ENCODE assay signal across 8 cellular contexts in the genomic region with DNA sequence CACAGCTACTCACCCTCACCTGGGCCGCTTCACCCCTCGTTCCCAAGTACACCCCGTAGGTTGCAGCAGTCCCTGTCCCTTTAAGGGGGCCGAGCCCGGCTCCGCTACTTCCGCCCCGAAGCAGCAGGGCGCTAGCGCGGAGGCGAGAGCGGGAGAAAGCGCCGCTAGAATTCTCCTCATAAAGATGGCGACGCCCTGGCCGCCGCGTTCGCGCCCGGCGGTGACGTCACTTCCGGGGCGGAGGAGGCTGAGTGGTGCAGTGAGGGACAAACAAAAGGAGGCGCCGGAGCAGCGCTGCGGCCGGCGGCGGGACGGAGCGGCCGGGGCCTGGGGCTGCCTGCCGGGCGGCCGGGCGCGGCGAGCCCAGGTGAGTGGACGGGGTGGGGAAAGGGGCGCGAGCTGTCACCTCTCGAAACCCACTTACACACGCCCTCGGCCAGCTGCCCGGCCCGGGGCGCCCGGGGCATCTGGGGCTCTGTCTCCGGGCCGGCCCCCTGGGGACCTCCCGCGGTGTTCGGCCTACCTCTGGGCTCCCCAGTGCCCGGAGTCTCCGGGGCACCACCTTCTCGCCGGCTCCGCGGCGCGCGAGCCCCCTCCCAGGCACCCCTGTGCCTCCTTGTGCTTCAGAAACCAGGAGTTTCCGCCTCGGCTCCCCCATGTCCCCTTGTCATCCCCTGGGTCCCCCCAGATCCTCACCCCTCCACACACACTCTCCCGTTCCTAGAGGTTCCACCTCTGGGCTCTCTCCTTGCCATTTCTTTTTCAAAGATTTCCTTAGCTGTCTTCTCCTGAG. TPM values are rescaled to one million over a fixed set of nuclear protein-coding genes. Genes with fewer than 3 reads are reported as not detected.
DNase-seq lines count a peak whose midpoint lies in the region; ATAC-seq and TF ChIP-seq lines count a peak whose summit lies in the region.

TSS of gene KYAT1 (minus strand) at position 67 of the 793 bp plus-strand sequence. CDS start 36,545 bp downstream, outside the sequence.
TSS of gene LRRC8A (plus strand) at position 250 of the 793 bp plus-strand sequence. CDS start 25,032 bp downstream, outside the sequence.

- H3K9me3 Mint-ChIP-seq in activated CD4-positive, alpha-beta T cell treated with anti-CD3 and anti-CD28 coated beads, Interleukin-2, amount 10 ng/mL, durations not matched to agents 24 days and 14 days = no peaks in the 10 kb centered on the region

- H3K4me3 Mint-ChIP-seq in activated CD4-positive, alpha-beta T cell treated with anti-CD3 and anti-CD28 coated beads, Interleukin-2, amount 10 ng/mL, durations not matched to agents 24 days and 14 days = peak within 1 kb of the TSS; percentile 97

- peak within 1 kb of the TSS; percentile 86 for H3K27ac ChIP-seq in colonic mucosa
- peak within 1 kb of the TSS; percentile 91 for H3K27ac ChIP-seq in layer of hippocampus (ENCODE audit: low read depth, low read length)

- no peaks in the 10 kb centered on the region for H3K27me3 ChIP-seq in colonic mucosa
- no peaks in the 10 kb centered on the region for H3K27me3 ChIP-seq in layer of hippocampus (ENCODE audit: control insufficient read depth, insufficient read depth, low read length)

- H3K4me1 ChIP-seq in colonic mucosa = peaks cover 7% of the 10 kb centered on the region

- H3K27me3 Mint-ChIP-seq in activated CD4-positive, alpha-beta T cell treated with anti-CD3 and anti-CD28 coated beads, Interleukin-2, amount 10 ng/mL, durations not matched to agents 24 days and 14 days = no peaks in the 10 kb centered on the region

- no peak for TF ChIP-seq CTCF in colonic mucosa (IDR thresholded peaks at IDR 0.05)

- H3K36me3 Mint-ChIP-seq in activated CD4-positive, alpha-beta T cell treated with anti-CD3 and anti-CD28 coated beads, Interleukin-2, amount 10 ng/mL, durations not matched to agents 24 days and 14 days (ENCODE audit: low read depth) = peaks cover 18% of the 10 kb centered on the region

- ATAC-seq in GM19351 (IDR thresholded peaks at IDR 0.05; ENCODE audit: unreplicated experiment) (peak; percentile 84), HG03520 (IDR thresholded peaks at IDR 0.05; ENCODE audit: unreplicated experiment) (peak; percentile 78)

- peaks cover 51% of the 10 kb centered on the region for H3K4me1 Mint-ChIP-seq in activated CD4-positive, alpha-beta T cell treated with anti-CD3 and anti-CD28 coated beads, Interleukin-2, amount 10 ng/mL, durations not matched to agents 24 days and 14 days

- H3K4me3 ChIP-seq in colonic mucosa = peak within 1 kb of the TSS; percentile 95

- intact Hi-C loops in activated CD4-positive, alpha-beta T cell treated with anti-CD3 and anti-CD28 coated beads, Interleukin-2, amount 10 ng/mL, durations not matched to agents 24 days and 14 days (cut with micrococcal nuclease) = loop anchor here (1.0 to 5.0 kb wide), 11 partner anchors 20 to 559 kb away; partner anchors contain the start of genes COQ4, DOLPP1, DYNC2I2 and ENDOG
- intact Hi-C loops in colonic mucosa (cut with DNase I) = no loop called here

- peak within 1 kb of the TSS; percentile 87 to 97 for H3K9ac ChIP-seq in colonic mucosa (ENCODE audit: low read depth in 2 of 2, low read length in 2 of 2)

- peak within 1 kb of the TSS; percentile 95 for H3K27ac Mint-ChIP-seq in activated CD4-positive, alpha-beta T cell treated with anti-CD3 and anti-CD28 coated beads, Interleukin-2, amount 10 ng/mL, durations not matched to agents 24 days and 14 days

- no peaks in the 10 kb centered on the region for H3K9me3 ChIP-seq in colonic mucosa

- peaks cover 5% of the 10 kb centered on the region for H3K36me3 ChIP-seq in colonic mucosa

- DNase-seq in C1 segment of cervical spinal cord (lab: John Stamatoyannopoulos, UW) (peak; percentile 88 to 98 (median 96)), NCI-H526 treated with DMSO at 0.1 percent for 48 hours (lab: John Stamatoyannopoulos, UW) (peak; percentile 84), colonic mucosa (peak; percentile 99)
- DNase-seq in activated CD4-positive, alpha-beta T cell treated with anti-CD3 and anti-CD28 coated beads, Interleukin-2, amount 10 ng/mL, durations not matched to agents 24 days and 14 days = peak; percentile 100
- DNase-seq in stimulated activated CD4-positive, alpha-beta T cell treated with anti-CD3 and anti-CD28 coated beads, Interleukin-1b, Interleukin-23, amount 100 ng/mL, for 24 hours (ENCODE audit: low read depth in 4 of 4, low spot score in 1 of 4) = peak; percentile 94 to 99 (median 96)

RNA-seq across cellular contexts. Expression of gene KYAT1, which starts in this region (rescaled TPM):
- total RNA-seq in activated CD4-positive, alpha-beta T cell treated with anti-CD3 and anti-CD28 coated beads, Interleukin-2, amount 10 ng/mL, durations not matched to agents 24 days and 14 days = 11.7 and 14.4 TPM in 2 replicates
- total RNA-seq in colonic mucosa = 1 to 10 TPM; 2.0 to 5.1 TPM

RNA-seq across cellular contexts. Expression of gene LRRC8A, which starts in this region (rescaled TPM):
- 27.7 and 28.4 TPM in 2 replicates for total RNA-seq in activated CD4-positive, alpha-beta T cell treated with anti-CD3 and anti-CD28 coated beads, Interleukin-2, amount 10 ng/mL, durations not matched to agents 24 days and 14 days
- total RNA-seq in colonic mucosa = 10 to 100 TPM; 26.5 to 31.5 TPM

Comparison
In these comparisons a context has a peak if more than half of its experiments do, and no peak if none do; other contexts are left out.
1. Peak in every context shown above with its lines: DNase-seq, ATAC-seq, H3K4me3 ChIP-seq and H3K27ac ChIP-seq.